Comparison of ENCODE assay signal across 8 cellular contexts in genomic region chr7:102285541-102286236, GRCh38. TPM values are rescaled to one million over a fixed set of nuclear protein-coding genes. Genes with fewer than 3 reads are reported as not detected.
DNase-seq lines count a peak whose midpoint lies in the region; ATAC-seq and TF ChIP-seq lines count a peak whose summit lies in the region.

No MANE protein-coding gene starts in this region.

- intact Hi-C loops in naive thymus-derived CD4-positive, alpha-beta T cell (cut with micrococcal nuclease), result loop anchor here (2.0 to 10.0 kb wide), 6 partner anchors 77 to 789 kb away; partner anchors contain the start of genes ALKBH4 (in 2 of the 2), LRWD1 (in 2 of the 2), ARMC10 (in 1 of the 2) and CUX1 (in 1 of the 2)

- peaks cover 1% of the 10 kb centered on the region for H3K27me3 Mint-ChIP-seq in IgD-negative memory B cell
- H3K27me3 Mint-ChIP-seq in central memory CD8-positive, alpha-beta T cell, result no peaks in the 10 kb centered on the region
- peaks cover 0 to 22% (median 0%) of the 10 kb centered on the region in 5 donors for H3K27me3 Mint-ChIP-seq in naive thymus-derived CD4-positive, alpha-beta T cell

- no peaks in the 10 kb centered on the region; the same call in 1 of the 2 replicates for H3K9me3 ChIP-seq in AG04450 (ENCODE audit: control insufficient read depth, insufficient read depth, low read length)
- no peaks in the 10 kb centered on the region for H3K9me3 ChIP-seq in naive thymus-derived CD4-positive, alpha-beta T cell (ENCODE audit: control insufficient read depth in 2 of 3, low read length in 3 of 3)

- CTCF ChIA-PET in AG04450 (lab: Charles Lee), result no interaction called here
- CTCF ChIA-PET in naive thymus-derived CD4-positive, alpha-beta T cell (lab: Charles Lee), result no interaction called here

- no peaks in the 10 kb centered on the region for H3K36me3 ChIP-seq in naive thymus-derived CD4-positive, alpha-beta T cell (ENCODE audit: control insufficient read depth in 2 of 3, insufficient read depth in 3 of 3, low read length in 3 of 3)

- peak overlapping the region; percentile 84 to 90 (median 90) for H3K27ac Mint-ChIP-seq in IgD-negative memory B cell
- H3K27ac Mint-ChIP-seq in central memory CD8-positive, alpha-beta T cell (ENCODE audit: low read depth), result peak overlapping the region; percentile 52
- peak overlapping the region in 6 of 9 donors; percentile 33 to 73 (median 67) for H3K27ac Mint-ChIP-seq in naive thymus-derived CD4-positive, alpha-beta T cell

- DNase-seq in AG04450 (ENCODE audit: low read depth, low spot score), result no peak
- no peak for DNase-seq in central memory CD8-positive, alpha-beta T cell (ENCODE audit: low spot score in 2 of 2)
- no peak for DNase-seq in naive thymus-derived CD4-positive, alpha-beta T cell
- DNase-seq in cerebellum (ENCODE audit: low spot score), result no peak
- no peak for DNase-seq in AML-193 (lab: John Stamatoyannopoulos, UW)
- no peak for DNase-seq in kidney glomerular epithelial cell (lab: John Stamatoyannopoulos, UW)
- DNase-seq in AG20443 (ENCODE audit: low spot score), result no peak

- peak overlapping the region; percentile 83 to 93 (median 90) for H3K4me3 Mint-ChIP-seq in IgD-negative memory B cell
- H3K4me3 Mint-ChIP-seq in central memory CD8-positive, alpha-beta T cell, result peak overlapping the region; percentile 80
- peak overlapping the region; percentile 60 to 87 (median 80) for H3K4me3 Mint-ChIP-seq in naive thymus-derived CD4-positive, alpha-beta T cell

- peaks cover 16 to 17% of the 10 kb centered on the region in 2 donors for H3K4me1 ChIP-seq in naive thymus-derived CD4-positive, alpha-beta T cell (ENCODE audit: control insufficient read depth in 2 of 2, insufficient read depth in 2 of 2, low read length in 2 of 2)

- ATAC-seq in central memory CD8-positive, alpha-beta T cell (replicated peaks; ENCODE audit: extremely low read depth, poor library complexity, severe bottlenecking), result no peak
- ATAC-seq in naive thymus-derived CD4-positive, alpha-beta T cell, result no peak

- H3K27ac ChIP-seq in AG04450 (ENCODE audit: low read depth, low read length), result peak overlapping the region; percentile 21
- peak overlapping the region; percentile 61 for H3K27ac ChIP-seq in naive thymus-derived CD4-positive, alpha-beta T cell (ENCODE audit: low read depth, low read length)

- no peaks in the 10 kb centered on the region for H3K36me3 Mint-ChIP-seq in IgD-negative memory B cell
- H3K36me3 Mint-ChIP-seq in central memory CD8-positive, alpha-beta T cell (ENCODE audit: insufficient read depth), result peaks cover 8% of the 10 kb centered on the region
- no peaks in the 10 kb centered on the region for H3K36me3 Mint-ChIP-seq in naive thymus-derived CD4-positive, alpha-beta T cell

- TF ChIP-seq CTCF in AG04450 (IDR thresholded peaks at IDR 0.05; ENCODE audit: low read depth, low read length), result no peak

- no peaks in the 10 kb centered on the region for H3K9me3 Mint-ChIP-seq in IgD-negative memory B cell
- no peaks in the 10 kb centered on the region for H3K9me3 Mint-ChIP-seq in central memory CD8-positive, alpha-beta T cell
- H3K9me3 Mint-ChIP-seq in naive thymus-derived CD4-positive, alpha-beta T cell, result no peaks in the 10 kb centered on the region

- H3K4me1 Mint-ChIP-seq in IgD-negative memory B cell, result peaks cover 29 to 40% (median 38%) of the 10 kb centered on the region in 3 donors
- peaks cover 23% of the 10 kb centered on the region for H3K4me1 Mint-ChIP-seq in central memory CD8-positive, alpha-beta T cell
- peaks cover 13 to 33% (median 27%) of the 10 kb centered on the region in 7 donors for H3K4me1 Mint-ChIP-seq in naive thymus-derived CD4-positive, alpha-beta T cell

- H3K27me3 ChIP-seq in AG04450 (ENCODE audit: control insufficient read depth, insufficient read depth, low read length), result no peaks in the 10 kb centered on the region
- no peaks in the 10 kb centered on the region for H3K27me3 ChIP-seq in naive thymus-derived CD4-positive, alpha-beta T cell (ENCODE audit: control insufficient read depth in 2 of 2, insufficient read depth in 2 of 2, low read length in 2 of 2)

- POLR2A ChIA-PET in AG04450 (lab: Yijun Ruan, JAX), result no interaction called here
- POLR2A ChIA-PET in naive thymus-derived CD4-positive, alpha-beta T cell (lab: Charles Lee), result no interaction called here

- H3K4me3 ChIP-seq in AG04450 (ENCODE audit: low read depth, low read length), result peak overlapping the region; percentile 66
- H3K4me3 ChIP-seq in naive thymus-derived CD4-positive, alpha-beta T cell (ENCODE audit: low read length), result peak overlapping the region; percentile 61

RNA-seq across cellular contexts. Expression of gene SH2B2, which starts 1.0 kb away (rescaled TPM):
- 0.52 and 0.89 TPM in 2 replicates for polyA plus RNA-seq in AG04450 (2011; rRNA removed)
- polyA minus RNA-seq in AG04450 (2011; rRNA and poly(A)+ RNA removed), result 0.56 and 0.92 TPM in 2 replicates
- polyA plus RNA-seq in IgD-negative memory B cell, result 64.5 TPM
- 10 to 100 TPM in 1 of 5 experiments, 1 to 10 TPM in 3, under 1 TPM in 1; 0.87 to 10.9 (median 2.0) TPM for total RNA-seq in naive thymus-derived CD4-positive, alpha-beta T cell
- under 1 TPM; 0.25 to 0.58 TPM for polyA plus RNA-seq in naive thymus-derived CD4-positive, alpha-beta T cell
- 9.9 TPM for total RNA-seq in cerebellum

Comparison
In these comparisons a context has a peak if more than half of its experiments do, and no peak if none do; other contexts are left out.
1. RNA of gene SH2B2, which starts 1.0 kb away (polyA plus RNA-seq): 64.5 TPM in IgD-negative memory B cell (single experiment); 0.25 to 0.58 TPM in naive thymus-derived CD4-positive, alpha-beta T cell and 0.52 to 0.89 TPM in AG04450; every median in the first group is over 10 times any median in the second.
2. Peak in every context shown above with its lines, with median percentiles within 50 percentile points of each other: H3K27ac Mint-ChIP-seq and H3K4me3 Mint-ChIP-seq.